In genomic region chr14:35047961-35048513, GRCh38 we compare ENCODE assay signal across 1 cellular context.
TF ChIP-seq lines count a peak whose summit lies in the region.

No MANE protein-coding gene starts in this region.

TF ChIP-seq in K562, 482 proteins besides CTCF, POLR2A, EP300 and RAD21 (continued from another document):
- TF ChIP-seq, protein P1, sequence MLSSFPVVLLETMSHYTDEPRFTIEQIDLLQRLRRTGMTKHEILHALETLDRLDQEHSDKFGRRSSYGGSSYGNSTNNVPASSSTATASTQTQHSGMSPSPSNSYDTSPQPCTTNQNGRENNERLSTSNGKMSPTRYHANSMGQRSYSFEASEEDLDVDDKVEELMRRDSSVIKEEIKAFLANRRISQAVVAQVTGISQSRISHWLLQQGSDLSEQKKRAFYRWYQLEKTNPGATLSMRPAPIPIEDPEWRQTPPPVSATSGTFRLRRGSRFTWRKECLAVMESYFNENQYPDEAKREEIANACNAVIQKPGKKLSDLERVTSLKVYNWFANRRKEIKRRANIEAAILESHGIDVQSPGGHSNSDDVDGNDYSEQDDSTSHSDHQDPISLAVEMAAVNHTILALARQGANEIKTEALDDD (IDR thresholded peaks at IDR 0.05) = peak; percentile 14; the same call in 1 of the 2 replicates
- no peak for TF ChIP-seq RBM14 (IDR thresholded peaks at IDR 0.05; ENCODE audit: borderline replicate concordance, insufficient read depth, low read depth, low read length)
